ENCODE assay signal across 30 cellular contexts in the genomic region with DNA sequence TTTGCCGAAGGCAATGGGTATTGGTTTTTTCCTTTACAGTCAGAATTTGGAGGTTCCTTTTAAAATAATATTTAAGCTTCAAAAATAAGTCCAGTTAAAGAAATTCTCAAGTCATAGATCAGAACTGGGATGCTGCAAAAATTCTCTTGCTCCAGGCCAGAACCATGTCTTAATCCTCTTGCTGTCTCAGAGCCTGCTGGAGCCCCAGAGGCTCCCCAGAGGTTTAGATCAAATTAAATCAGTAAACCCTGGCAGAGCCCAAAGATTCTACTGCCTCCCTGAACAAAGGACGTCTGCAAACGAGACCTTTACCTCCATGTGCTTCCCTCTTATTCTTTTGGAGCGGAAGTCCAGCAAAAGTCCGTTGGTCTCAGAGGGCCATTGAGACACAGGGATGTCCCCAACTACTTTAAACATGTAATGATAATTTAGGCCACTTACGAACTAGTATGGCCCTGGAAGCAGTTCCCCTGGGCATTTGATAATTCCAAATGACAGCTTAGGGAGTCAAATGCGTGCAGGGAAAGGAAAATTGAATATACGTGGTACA.
"Had no signal": no experiment of that assay in that cellular context is flagged by ENCODE, and none has a peak within 500 bp of the region (broad histone marks: within the 10 kb centered on the region; RNA-seq: fewer than 3 reads in every experiment).

No MANE protein-coding gene starts in this region.

- H3K9me3 ChIP-seq: ascending aorta, body of pancreas, SJSA1 had no signal

- H3K27ac Mint-ChIP-seq: activated B cell treated with CpG ODN at 0.5 μM for 24 hours; activated CD4-positive, alpha-beta T cell treated with anti-CD3 and anti-CD28 coated beads, Interleukin-2, amount 10 ng/mL, durations not matched to agents 24 days and 14 days; activated CD8-positive, alpha-beta memory T cell treated with anti-CD3 and anti-CD28 coated beads, Interleukin-2, amount 10 ng/mL, durations not matched to agents 7 days and 5 days; activated naive CD4-positive, alpha-beta T cell treated with anti-CD3 and anti-CD28 coated beads, Interleukin-2, amount 50 U/mL, for 24 hours; activated T-cell treated with anti-CD3 and anti-CD28 coated beads, Interleukin-2, amount 50 U/mL, for 24 hours; activated T-helper 1 cell treated with anti-CD3 and anti-CD28 coated beads, Interleukin-12 subunit alpha, Interleukin-12 subunit beta, Interleukin-2, Interleukin-4 antibody, amounts not matched to agents 30 ng/mL and 10 ng/mL and 1 ng/mL, durations not matched to agents 14 hours and 24 hours and 36 hours; T-helper 1 cell treated with Interleukin-12 subunit alpha and Interleukin-12 subunit beta and Interleukin-4 antibody, amounts not matched to agents 30 μg/mL and 1 μg/mL, for 36 hours had no signal

- H3K27me3 Mint-ChIP-seq: activated naive CD4-positive, alpha-beta T cell treated with anti-CD3 and anti-CD28 coated beads, Interleukin-2, amount 50 U/mL, for 24 hours; activated T-cell treated with anti-CD3 and anti-CD28 coated beads, Interleukin-2, amount 50 U/mL, for 24 hours had no signal

- H3K27ac ChIP-seq: ascending aorta, body of pancreas, SJSA1 had no signal

- ATAC-seq: activated CD8-positive, alpha-beta memory T cell treated with anti-CD3 and anti-CD28 coated beads, Interleukin-2, amount 10 ng/mL, durations not matched to agents 7 days and 5 days; body of pancreas; Panc1 had no signal

- H3K9me3 Mint-ChIP-seq: activated B cell treated with CpG ODN at 0.5 μM for 24 hours; activated CD4-positive, alpha-beta T cell treated with anti-CD3 and anti-CD28 coated beads, Interleukin-2, amount 10 ng/mL, durations not matched to agents 24 days and 14 days; activated naive CD4-positive, alpha-beta T cell treated with anti-CD3 and anti-CD28 coated beads, Interleukin-2, amount 50 U/mL, for 24 hours; activated T-cell treated with anti-CD3 and anti-CD28 coated beads, Interleukin-2, amount 50 U/mL, for 24 hours; activated T-helper 1 cell treated with anti-CD3 and anti-CD28 coated beads, Interleukin-12 subunit alpha, Interleukin-12 subunit beta, Interleukin-2, Interleukin-4 antibody, amounts not matched to agents 30 ng/mL and 10 ng/mL and 1 ng/mL, durations not matched to agents 14 hours and 24 hours and 36 hours; T-helper 1 cell treated with Interleukin-12 subunit alpha and Interleukin-12 subunit beta and Interleukin-4 antibody, amounts not matched to agents 30 μg/mL and 1 μg/mL, for 36 hours had no signal

- DNase-seq: activated B cell treated with CpG ODN at 0.5 μM for 24 hours; activated CD4-positive, alpha-beta T cell treated with anti-CD3 and anti-CD28 coated beads for 1 hour; activated CD4-positive, alpha-beta T cell treated with anti-CD3 and anti-CD28 coated beads, Interleukin-2, amount 10 ng/mL, durations not matched to agents 24 days and 14 days; activated CD4-positive, alpha-beta T cell treated with anti-CD3 and anti-CD28 coated beads, Interleukin-2, amount 50 U/mL, for 48 hours; activated CD8-positive, alpha-beta memory T cell treated with anti-CD3 and anti-CD28 coated beads, Interleukin-2, amount 10 ng/mL, durations not matched to agents 7 days and 5 days; activated effector memory CD4-positive, alpha-beta T cell treated with Interleukin-2 at 50 U/mL for 16 hours; activated naive CD4-positive, alpha-beta T cell; activated T-cell treated with anti-CD3 and anti-CD28 coated beads, Interleukin-2, amount 50 U/mL, for 24 hours; amniotic stem cell; body of pancreas; central memory CD4-positive, alpha-beta T cell; Kasumi-1; KBM-7; NCI-H1048; NCI-H1417; NCI-H1694; NCI-H2029; NCI-H2107; NCI-H2227 treated with DMSO at 0.1 percent for 48 hours; NCI-H446 treated with DMSO at 0.1 percent for 48 hours; NCI-H524 treated with DMSO at 0.1 percent for 48 hours; NCI-H748 treated with DMSO at 0.1 percent for 48 hours; Right ventricle myocardium superior; RPMI8226 had no signal

- H3K36me3 ChIP-seq: SJSA1 had no signal

- H3K27me3 ChIP-seq: ascending aorta, body of pancreas had no signal

- H3K4me1 ChIP-seq: body of pancreas, SJSA1 had no signal

- H3K36me3 Mint-ChIP-seq: activated CD8-positive, alpha-beta memory T cell treated with anti-CD3 and anti-CD28 coated beads, Interleukin-2, amount 10 ng/mL, durations not matched to agents 7 days and 5 days; activated naive CD4-positive, alpha-beta T cell treated with anti-CD3 and anti-CD28 coated beads, Interleukin-2, amount 50 U/mL, for 24 hours had no signal

- H3K4me3 Mint-ChIP-seq: activated B cell treated with CpG ODN at 0.5 μM for 24 hours; activated CD4-positive, alpha-beta T cell treated with anti-CD3 and anti-CD28 coated beads, Interleukin-2, amount 10 ng/mL, durations not matched to agents 24 days and 14 days; activated CD8-positive, alpha-beta memory T cell treated with anti-CD3 and anti-CD28 coated beads, Interleukin-2, amount 10 ng/mL, durations not matched to agents 7 days and 5 days; activated naive CD4-positive, alpha-beta T cell treated with anti-CD3 and anti-CD28 coated beads, Interleukin-2, amount 50 U/mL, for 24 hours; activated T-cell treated with anti-CD3 and anti-CD28 coated beads, Interleukin-2, amount 50 U/mL, for 24 hours; activated T-helper 1 cell treated with anti-CD3 and anti-CD28 coated beads, Interleukin-12 subunit alpha, Interleukin-12 subunit beta, Interleukin-2, Interleukin-4 antibody, amounts not matched to agents 30 ng/mL and 10 ng/mL and 1 ng/mL, durations not matched to agents 14 hours and 24 hours and 36 hours; T-helper 1 cell treated with Interleukin-12 subunit alpha and Interleukin-12 subunit beta and Interleukin-4 antibody, amounts not matched to agents 30 μg/mL and 1 μg/mL, for 36 hours had no signal

- H3K4me3 ChIP-seq: ascending aorta, body of pancreas, SJSA1 had no signal
